39 cellular contexts compared by ENCODE assay signal in genomic region chr22:20677684-20678242, GRCh38.
"Had no signal": no experiment of that assay in that cellular context is flagged by ENCODE, and none has a peak within 500 bp of the region (broad histone marks: within the 10 kb centered on the region; RNA-seq: fewer than 3 reads in every experiment).

No MANE protein-coding gene starts in this region.

- H3K27ac Mint-ChIP-seq: activated naive CD4-positive, alpha-beta T cell treated with anti-CD3 and anti-CD28 coated beads for 36 hours; activated naive CD4-positive, alpha-beta T cell treated with anti-CD3 and anti-CD28 coated beads, Interleukin-2, amount 10 ng/mL, durations not matched to agents 7 days and 5 days; activated naive CD4-positive, alpha-beta T cell treated with anti-CD3 and anti-CD28 coated beads, Interleukin-2, amount 50 U/mL, for 24 hours; activated naive CD4-positive, alpha-beta T cell treated with anti-CD3 and anti-CD28 coated beads, Interleukin-2, amount 50 U/mL, for 72 hours; activated naive CD8-positive, alpha-beta T cell; activated naive CD8-positive, alpha-beta T cell treated with anti-CD3 and anti-CD28 coated beads for 36 hours; activated naive CD8-positive, alpha-beta T cell treated with anti-CD3 and anti-CD28 coated beads, Interleukin-2, amount 10 ng/mL, durations not matched to agents 7 days and 5 days; activated naive CD8-positive, alpha-beta T cell treated with anti-CD3 and anti-CD28 coated beads, Interleukin-2, amount 50 U/mL, for 24 hours; activated T-cell treated with anti-CD3 and anti-CD28 coated beads, Interleukin-2, amount 50 U/mL, for 24 hours; activated T-cell treated with anti-CD3 and anti-CD28 coated beads, Interleukin-2, amount 50 U/mL, for 72 hours; activated T-helper 1 cell treated with anti-CD3 and anti-CD28 coated beads, Interleukin-12 subunit alpha, Interleukin-12 subunit beta, Interleukin-2, Interleukin-4 antibody, amounts not matched to agents 30 ng/mL and 10 ng/mL and 1 ng/mL, durations not matched to agents 14 hours and 24 hours and 36 hours; activated T-helper 17 cell treated with anti-CD3 and anti-CD28 coated beads, Interleukin-2, amount 50 U/mL, for 72 hours; activated T-helper 2 cell treated with anti-CD3 and anti-CD28 coated beads, Interferon-gamma antibody, Interleukin-2, Interleukin-4, amounts not matched to agents 10 μg/mL and 5 μg/mL and 100 μg/mL, durations not matched to agents 14 hours and 24 hours and 36 hours; brain had no signal

- H3K9me3 Mint-ChIP-seq: activated naive CD4-positive, alpha-beta T cell treated with anti-CD3 and anti-CD28 coated beads for 36 hours; activated naive CD4-positive, alpha-beta T cell treated with anti-CD3 and anti-CD28 coated beads, Interleukin-2, amount 10 ng/mL, durations not matched to agents 7 days and 5 days; activated naive CD4-positive, alpha-beta T cell treated with anti-CD3 and anti-CD28 coated beads, Interleukin-2, amount 50 U/mL, for 24 hours; activated naive CD4-positive, alpha-beta T cell treated with anti-CD3 and anti-CD28 coated beads, Interleukin-2, amount 50 U/mL, for 72 hours; activated naive CD8-positive, alpha-beta T cell treated with anti-CD3 and anti-CD28 coated beads for 36 hours; activated naive CD8-positive, alpha-beta T cell treated with anti-CD3 and anti-CD28 coated beads, Interleukin-2, amount 10 ng/mL, durations not matched to agents 7 days and 5 days; activated naive CD8-positive, alpha-beta T cell treated with anti-CD3 and anti-CD28 coated beads, Interleukin-2, amount 50 U/mL, for 24 hours; activated T-cell treated with anti-CD3 and anti-CD28 coated beads, Interleukin-2, amount 50 U/mL, for 24 hours; activated T-cell treated with anti-CD3 and anti-CD28 coated beads, Interleukin-2, amount 50 U/mL, for 4 hours; activated T-helper 1 cell treated with anti-CD3 and anti-CD28 coated beads, Interleukin-12 subunit alpha, Interleukin-12 subunit beta, Interleukin-2, Interleukin-4 antibody, amounts not matched to agents 30 ng/mL and 10 ng/mL and 1 ng/mL, durations not matched to agents 14 hours and 24 hours and 36 hours; activated T-helper 17 cell treated with anti-CD3 and anti-CD28 coated beads, Interleukin-2, amount 50 U/mL, for 72 hours; activated T-helper 2 cell treated with anti-CD3 and anti-CD28 coated beads, Interferon-gamma antibody, Interleukin-2, Interleukin-4, amounts not matched to agents 10 μg/mL and 5 μg/mL and 100 μg/mL, durations not matched to agents 14 hours and 24 hours and 36 hours; central memory CD8-positive, alpha-beta T cell had no signal

- H3K36me3 ChIP-seq: adrenal gland, ascending aorta, brain microvascular endothelial cell, breast epithelium, cardiac muscle cell had no signal

- ATAC-seq: activated naive CD4-positive, alpha-beta T cell treated with anti-CD3 and anti-CD28 coated beads, Interleukin-2, amount 50 U/mL, for 72 hours; activated naive CD8-positive, alpha-beta T cell treated with anti-CD3 and anti-CD28 coated beads, Interleukin-2, amount 50 U/mL, for 24 hours; activated T-cell treated with anti-CD3 and anti-CD28 coated beads, Interleukin-2, amount 50 U/mL, for 4 hours; activated T-cell treated with anti-CD3 and anti-CD28 coated beads, Interleukin-2, amount 50 U/mL, for 72 hours; activated T-helper 17 cell treated with anti-CD3 and anti-CD28 coated beads, Interleukin-2, amount 50 U/mL, for 72 hours; body of pancreas had no signal

- H3K36me3 Mint-ChIP-seq: activated naive CD4-positive, alpha-beta T cell treated with anti-CD3 and anti-CD28 coated beads, Interleukin-2, amount 10 ng/mL, durations not matched to agents 7 days and 5 days; activated naive CD4-positive, alpha-beta T cell treated with anti-CD3 and anti-CD28 coated beads, Interleukin-2, amount 50 U/mL, for 24 hours; activated naive CD8-positive, alpha-beta T cell treated with anti-CD3 and anti-CD28 coated beads for 36 hours; brain had no signal

- H3K4me3 Mint-ChIP-seq: activated naive CD4-positive, alpha-beta T cell treated with anti-CD3 and anti-CD28 coated beads for 36 hours; activated naive CD4-positive, alpha-beta T cell treated with anti-CD3 and anti-CD28 coated beads, Interleukin-2, amount 10 ng/mL, durations not matched to agents 7 days and 5 days; activated naive CD4-positive, alpha-beta T cell treated with anti-CD3 and anti-CD28 coated beads, Interleukin-2, amount 50 U/mL, for 24 hours; activated naive CD8-positive, alpha-beta T cell; activated naive CD8-positive, alpha-beta T cell treated with anti-CD3 and anti-CD28 coated beads for 36 hours; activated naive CD8-positive, alpha-beta T cell treated with anti-CD3 and anti-CD28 coated beads, Interleukin-2, amount 10 ng/mL, durations not matched to agents 7 days and 5 days; activated naive CD8-positive, alpha-beta T cell treated with anti-CD3 and anti-CD28 coated beads, Interleukin-2, amount 50 U/mL, for 24 hours; activated T-cell treated with anti-CD3 and anti-CD28 coated beads, Interleukin-2, amount 50 U/mL, for 24 hours; activated T-cell treated with anti-CD3 and anti-CD28 coated beads, Interleukin-2, amount 50 U/mL, for 4 hours; activated T-cell treated with anti-CD3 and anti-CD28 coated beads, Interleukin-2, amount 50 U/mL, for 72 hours; activated T-helper 1 cell treated with anti-CD3 and anti-CD28 coated beads, Interleukin-12 subunit alpha, Interleukin-12 subunit beta, Interleukin-2, Interleukin-4 antibody, amounts not matched to agents 30 ng/mL and 10 ng/mL and 1 ng/mL, durations not matched to agents 14 hours and 24 hours and 36 hours; activated T-helper 17 cell treated with anti-CD3 and anti-CD28 coated beads, Interleukin-2, amount 50 U/mL, for 72 hours; brain; central memory CD8-positive, alpha-beta T cell had no signal

- H3K4me1 ChIP-seq: adrenal gland, ascending aorta, body of pancreas, breast epithelium had no signal

- H3K4me1 Mint-ChIP-seq: activated naive CD4-positive, alpha-beta T cell treated with anti-CD3 and anti-CD28 coated beads, Interleukin-2, amount 10 ng/mL, durations not matched to agents 7 days and 5 days; activated naive CD4-positive, alpha-beta T cell treated with anti-CD3 and anti-CD28 coated beads, Interleukin-2, amount 50 U/mL, for 24 hours; activated naive CD8-positive, alpha-beta T cell treated with anti-CD3 and anti-CD28 coated beads for 36 hours; activated naive CD8-positive, alpha-beta T cell treated with anti-CD3 and anti-CD28 coated beads, Interleukin-2, amount 10 ng/mL, durations not matched to agents 7 days and 5 days; activated naive CD8-positive, alpha-beta T cell treated with anti-CD3 and anti-CD28 coated beads, Interleukin-2, amount 50 U/mL, for 24 hours; activated T-helper 17 cell treated with anti-CD3 and anti-CD28 coated beads, Interleukin-2, amount 50 U/mL, for 72 hours; brain; central memory CD8-positive, alpha-beta T cell had no signal

- H3K4me3 ChIP-seq: adrenal gland, ascending aorta, body of pancreas, breast epithelium, cardiac muscle cell had no signal

- DNase-seq: activated effector memory CD4-positive, alpha-beta T cell treated with anti-CD3 and anti-CD28 coated beads, Interleukin-2, amount 50 U/mL, for 16 hours; activated effector memory CD4-positive, alpha-beta T cell treated with Interleukin-2 at 50 U/mL for 16 hours; activated gamma-delta T cell; activated gamma-delta T cell treated with Interleukin-2 at 50 U/mL for 16 hours; activated naive CD4-positive, alpha-beta T cell; activated naive CD4-positive, alpha-beta T cell treated with anti-CD3 and anti-CD28 coated beads for 36 hours; activated naive CD4-positive, alpha-beta T cell treated with anti-CD3 and anti-CD28 coated beads, Interleukin-2, amount 10 ng/mL, durations not matched to agents 7 days and 5 days; activated naive CD4-positive, alpha-beta T cell treated with anti-CD3 and anti-CD28 coated beads, Interleukin-2, amount 50 U/mL, for 16 hours; activated naive CD4-positive, alpha-beta T cell treated with Interleukin-2 at 50 U/mL for 16 hours; activated naive CD8-positive, alpha-beta T cell treated with anti-CD3 and anti-CD28 coated beads for 36 hours; activated naive CD8-positive, alpha-beta T cell treated with anti-CD3 and anti-CD28 coated beads, Interleukin-2, amount 10 ng/mL, durations not matched to agents 7 days and 5 days; activated naive CD8-positive, alpha-beta T cell treated with anti-CD3 and anti-CD28 coated beads, Interleukin-2, amount 50 U/mL, for 24 hours; activated T-cell treated with anti-CD3 and anti-CD28 coated beads, Interleukin-2, amount 50 U/mL, for 24 hours; activated T-cell treated with anti-CD3 and anti-CD28 coated beads, Interleukin-2, amount 50 U/mL, for 4 hours; activated T-cell treated with anti-CD3 and anti-CD28 coated beads, Interleukin-2, amount 50 U/mL, for 48 hours; activated T-cell treated with anti-CD3 and anti-CD28 coated beads, Interleukin-2, amount 50 U/mL, for 72 hours; adrenal gland; amniotic stem cell; amygdala; anterior cingulate cortex; aorta; body of pancreas; brain microvascular endothelial cell; caudate nucleus; central memory CD4-positive, alpha-beta T cell; cerebellar nuclear complex had no signal

- FAIRE-seq: astrocyte, bronchial epithelial cell had no signal

- H3K27me3 ChIP-seq: adrenal gland, ascending aorta, body of pancreas, breast epithelium, cardiac muscle cell had no signal

- H3K27ac ChIP-seq: adrenal gland, ascending aorta, body of pancreas, brain microvascular endothelial cell, breast epithelium, cardiac muscle cell had no signal

- H3K9me3 ChIP-seq: adrenal gland, ascending aorta, body of pancreas, breast epithelium had no signal
